In the genomic region with DNA sequence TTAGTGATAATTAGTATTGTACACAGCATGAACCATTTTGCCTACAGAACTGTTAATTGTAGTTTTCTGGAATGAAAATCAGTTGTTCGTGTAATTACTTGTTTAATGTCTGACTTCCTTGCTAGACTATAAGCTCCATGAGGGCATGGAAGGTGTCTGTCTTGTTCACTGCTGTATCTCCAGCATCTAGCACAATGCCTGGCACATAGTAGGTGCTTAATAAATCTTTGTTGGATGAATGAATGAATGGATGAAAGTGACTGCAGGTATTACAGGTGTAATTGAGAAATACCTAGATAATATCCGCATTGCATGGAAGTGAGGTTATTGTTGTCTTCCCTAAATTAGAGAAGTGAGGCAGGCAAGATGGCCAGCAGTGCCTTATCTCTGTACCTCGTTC, we compare ENCODE assay signal across 19 cellular contexts.
"Had no signal": no experiment of that assay in that cellular context is flagged by ENCODE, and none has a peak within 500 bp of the region (broad histone marks: within the 10 kb centered on the region; RNA-seq: fewer than 3 reads in every experiment).

No MANE protein-coding gene starts in this region.

- H3K9me3 ChIP-seq: esophagus squamous epithelium, mucosa of descending colon, sigmoid colon, spleen had no signal

- H3K27me3 Mint-ChIP-seq: activated T-helper 17 cell treated with anti-CD3 and anti-CD28 coated beads, Interleukin-2, amount 50 U/mL, for 72 hours; effector memory CD8-positive, alpha-beta T cell; naive B cell; stimulated activated naive B cell treated with anti-CD40 and anti-IgM and Interleukin-4, amounts not matched to agents 10 μg/mL and 1 μg/mL and 100 μg/mL, for 72 hours had no signal

- H3K27ac Mint-ChIP-seq: stimulated activated naive B cell treated with anti-CD40 and anti-IgM and Interleukin-4, amounts not matched to agents 10 μg/mL and 1 μg/mL and 100 μg/mL, for 72 hours had no signal

- DNase-seq: activated CD4-positive, alpha-beta T cell treated with anti-CD3 and anti-CD28 coated beads, Interleukin-2, amount 50 U/mL, for 1 hour; activated CD4-positive, CD25-positive, alpha-beta regulatory T cell treated with anti-CD3 and anti-CD28 coated beads, Interleukin-2, amount 50 U/mL, for 72 hours; activated naive CD4-positive, alpha-beta T cell; activated T-cell treated with anti-CD3 and anti-CD28 coated beads for 4 hours; amniotic stem cell; effector memory CD8-positive, alpha-beta T cell; esophagus squamous epithelium; left ventricle myocardium superior; mesenchymal stem cell; mucosa of descending colon; naive B cell; sigmoid colon; spleen; stimulated activated CD4-positive, alpha-beta T cell treated with anti-CD3 and anti-CD28 coated beads, Interleukin-4, amount 100 ng/mL, for 4 hours; stimulated activated naive B cell treated with anti-CD40 and anti-IgM and Interleukin-4, amounts not matched to agents 10 μg/mL and 1 μg/mL and 100 μg/mL, for 72 hours; T-helper 1 cell; T1000 had no signal

- H3K9me3 Mint-ChIP-seq: activated T-helper 17 cell treated with anti-CD3 and anti-CD28 coated beads, Interleukin-2, amount 50 U/mL, for 72 hours; effector memory CD8-positive, alpha-beta T cell; naive B cell; stimulated activated naive B cell treated with anti-CD40 and anti-IgM and Interleukin-4, amounts not matched to agents 10 μg/mL and 1 μg/mL and 100 μg/mL, for 72 hours had no signal

- H3K4me3 ChIP-seq: cardiac muscle cell, esophagus squamous epithelium, mucosa of descending colon, sigmoid colon, spleen had no signal

- ATAC-seq: activated T-helper 17 cell treated with anti-CD3 and anti-CD28 coated beads, Interleukin-2, amount 50 U/mL, for 72 hours; effector memory CD8-positive, alpha-beta T cell; left ventricle myocardium superior; mucosa of descending colon; stimulated activated naive B cell treated with anti-CD40 and anti-IgM and Interleukin-4, amounts not matched to agents 10 μg/mL and 1 μg/mL and 100 μg/mL, for 72 hours had no signal

- H3K27ac ChIP-seq: esophagus squamous epithelium, sigmoid colon, spleen had no signal

- H3K27me3 ChIP-seq: cardiac muscle cell, esophagus squamous epithelium, sigmoid colon, spleen had no signal

- H3K4me3 Mint-ChIP-seq: activated T-helper 17 cell treated with anti-CD3 and anti-CD28 coated beads, Interleukin-2, amount 50 U/mL, for 72 hours; effector memory CD8-positive, alpha-beta T cell; naive B cell; stimulated activated naive B cell treated with anti-CD40 and anti-IgM and Interleukin-4, amounts not matched to agents 10 μg/mL and 1 μg/mL and 100 μg/mL, for 72 hours had no signal
